8 cellular contexts compared by ENCODE assay signal in genomic region chr15:76057332-76058000, GRCh38. TPM values are rescaled to one million over a fixed set of nuclear protein-coding genes. Genes with fewer than 3 reads are reported as not detected.
A peak's percentile ranks its signal among the peaks of the same experiment; 100 is the strongest.
DNase-seq lines count a peak whose midpoint lies in the region; ATAC-seq and TF ChIP-seq lines count a peak whose summit lies in the region.

No MANE protein-coding gene starts in this region.

- H3K9me3 Mint-ChIP-seq in activated naive CD8-positive, alpha-beta T cell (ENCODE audit: low read depth), result no peaks in the 10 kb centered on the region

- DNase-seq in AG09309 (ENCODE audit: low read depth) (peak; percentile 1), GM12864 (ENCODE audit: low read depth) (peak; percentile 47), NCI-H82 treated with DMSO at 0.1 percent for 48 hours (lab: John Stamatoyannopoulos, UW; ENCODE audit: unreplicated experiment) (peak; percentile 24), omental fat pad (ENCODE audit: low spot score) (no peak)
- DNase-seq in stimulated activated CD4-positive, alpha-beta T cell treated with anti-CD3 and anti-CD28 coated beads, Interleukin-1b, Interleukin-23, amount 100 ng/mL, for 48 hours, result peak; percentile 9

- peaks cover 34% of the 10 kb centered on the region for H3K4me1 Mint-ChIP-seq in activated naive CD8-positive, alpha-beta T cell (ENCODE audit: low read depth)

- H3K4me1 ChIP-seq in iPS-20b (ENCODE audit: insufficient read depth, low read length), result peaks cover 14% of the 10 kb centered on the region; the same call in 1 of the 2 replicates

- no peaks in the 10 kb centered on the region for H3K36me3 Mint-ChIP-seq in activated naive CD8-positive, alpha-beta T cell

- ATAC-seq in HG02884 (IDR thresholded peaks at IDR 0.05; ENCODE audit: unreplicated experiment), result peak; percentile 12
- no peak for ATAC-seq in omental fat pad (ENCODE audit: low FRiP score)

- TF ChIP-seq CTCF in AG09309 (IDR thresholded peaks at IDR 0.05; ENCODE audit: control insufficient read depth, insufficient read depth, low read depth, low read length, missing control alignments), result peak; percentile 66
- TF ChIP-seq CTCF in GM12864 (IDR thresholded peaks at IDR 0.05; ENCODE audit: low read depth, low read length, missing control alignments), result peak; percentile 69
- TF ChIP-seq CTCF in omental fat pad (IDR thresholded peaks at IDR 0.05), result no peak

- H3K4me3 ChIP-seq in AG09309 (ENCODE audit: control insufficient read depth, low read depth, low read length) (no peak overlapping the region), GM12864 (ENCODE audit: low read depth, low read length) (no peak overlapping the region; the same call in 1 of the 2 replicates), iPS-20b (ENCODE audit: low read length) (0 out of 2 replicates have a peak overlapping the region, but pooled peaks have one; percentile 12)

- H3K27me3 Mint-ChIP-seq in activated naive CD8-positive, alpha-beta T cell, result peaks cover 38% of the 10 kb centered on the region

- no peak overlapping the region for H3K27ac Mint-ChIP-seq in activated naive CD8-positive, alpha-beta T cell

- no peaks in the 10 kb centered on the region for H3K36me3 ChIP-seq in iPS-20b (ENCODE audit: insufficient read depth, low read depth, low read length)

- peaks cover 35% of the 10 kb centered on the region for H3K27me3 ChIP-seq in iPS-20b (ENCODE audit: insufficient read depth, low read length)

- H3K27ac ChIP-seq in iPS-20b (ENCODE audit: low read length), result no peak overlapping the region

- H3K4me3 Mint-ChIP-seq in activated naive CD8-positive, alpha-beta T cell, result peak overlapping the region; percentile 54

- H3K9ac ChIP-seq in iPS-20b (ENCODE audit: low read depth, low read length), result no peak overlapping the region

- H3K9me3 ChIP-seq in iPS-20b (ENCODE audit: insufficient read depth, low read depth, low read length), result no peaks in the 10 kb centered on the region

RNA-seq across cellular contexts. Expression of gene TMEM266, which starts 2.3 kb away (rescaled TPM):
- total RNA-seq in omental fat pad, result under 1 TPM in 3 of 4 donors, not detected in 1; 0.19 to 0.72 (median 0.38) TPM

RNA-seq across cellular contexts. Expression of gene NRG4, which starts 45.2 kb away (rescaled TPM):
- 1 to 10 TPM in 3 of 4 donors, not detected in 1; 1.1 to 7.5 (median 2.9) TPM for total RNA-seq in omental fat pad

Comparison
In these comparisons a context has a peak if more than half of its experiments do, and no peak if none do; other contexts are left out.
1. CTCF ChIP-seq: peak in AG09309 (single experiment) and GM12864 (single experiment); none in omental fat pad (0 of 3).